In the genomic region with DNA sequence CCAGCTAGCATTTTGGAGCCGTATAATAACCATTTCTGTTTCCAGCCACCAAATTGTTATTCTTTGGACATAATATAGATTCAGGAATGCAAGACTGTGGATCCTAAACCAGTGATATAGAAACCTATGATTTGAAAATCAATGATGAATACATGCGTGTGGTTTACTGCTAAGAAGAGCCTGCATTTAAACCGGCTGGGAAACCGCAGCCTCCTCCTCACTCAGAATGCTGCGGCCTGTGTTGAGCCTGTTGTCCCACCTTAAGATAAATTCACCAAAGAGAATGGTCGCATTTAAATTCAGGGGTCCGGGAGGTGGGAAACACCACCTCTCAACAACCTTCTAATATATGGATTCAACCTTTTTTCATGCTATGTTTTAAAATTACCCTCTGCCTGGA, we compare ENCODE assay signal across 13 cellular contexts.
DNase-seq lines count a peak whose midpoint lies in the region; ATAC-seq, FAIRE-seq and TF ChIP-seq lines count a peak whose summit lies in the region.
"Had no signal": no experiment of that assay in that cellular context is flagged by ENCODE, and none has a peak within 500 bp of the region (broad histone marks: within the 10 kb centered on the region; RNA-seq: fewer than 3 reads in every experiment).

No MANE protein-coding gene starts in this region.

- TF ChIP-seq EP300 in GM12878 (IDR thresholded peaks at IDR 0.05; ENCODE audit: borderline replicate concordance in 1 of 2, control insufficient read depth in 1 of 2, low read depth in 2 of 2, low read length in 2 of 2) (peak in 1 of 2 experiments; percentile 30; a peak in 1 of 4 replicates), tibial nerve (IDR thresholded peaks at IDR 0.05) (no peak)

- H3K79me2 ChIP-seq in GM12878 (ENCODE audit: control insufficient read depth, insufficient read depth, low read length), result peaks cover 56% of the 10 kb centered on the region

- H3K9me3 ChIP-seq in heart left ventricle (no peaks in the 10 kb centered on the region), GM12878 (replicated peaks; ENCODE audit: control insufficient read depth, insufficient read depth, low read length) (peaks cover 3% of the 10 kb centered on the region; the same call in 1 of the 3 replicates), tibial nerve (no peaks in the 10 kb centered on the region), thyroid gland (no peaks in the 10 kb centered on the region), left lung (no peaks in the 10 kb centered on the region)
- H3K9me3 ChIP-seq: colonic mucosa had no signal

- no peak for TF ChIP-seq RAD21 in GM12878 (IDR thresholded peaks at IDR 0.05; ENCODE audit: insufficient read depth, low read depth, low read length)

- peak overlapping the region; percentile 20 to 80 (median 69) for H3K27ac ChIP-seq in heart left ventricle
- H3K27ac ChIP-seq in GM12878 (ENCODE audit: control insufficient read depth, insufficient read depth), result peak overlapping the region; percentile 100
- H3K27ac ChIP-seq in tibial nerve, result peak overlapping the region in 3 of 4 donors; percentile 23 to 61 (median 28)
- H3K27ac ChIP-seq in thyroid gland, result peak overlapping the region in 1 of 3 donors; percentile 69
- H3K27ac ChIP-seq in left lung, result peak overlapping the region in 1 of 2 donors; percentile 8
- H3K27ac ChIP-seq: colonic mucosa had no signal

- intact Hi-C loops in heart left ventricle (cut with DNase I), result loop anchor here (2.0 to 10.0 kb wide), 9 partner anchors 50 to 1532 kb away; partner anchors contain the start of gene MEF2C (in 6 of the 10)
- intact Hi-C loops in Right ventricle myocardium inferior (cut with DNase I), result loop anchor here (5.0 kb wide), 2 partner anchors 52 to 97 kb away; no protein-coding TSS in a partner anchor
- intact Hi-C loops in GM12878 (cut with micrococcal nuclease; ENCODE audit: unreplicated experiment), result loop anchor here (2.0 to 5.0 kb wide), 3 partner anchors 50 to 702 kb away; no protein-coding TSS in a partner anchor
- intact Hi-C loops in thyroid gland (cut with DNase I), result loop anchor here (10.0 kb wide), 1 partner anchor 150 kb away; the partner anchor contains the start of gene MEF2C
- intact Hi-C loops in left lung (cut with DNase I), result loop anchor here in 1 of 2 donors (10.0 kb wide), 1 partner anchor 150 kb away; the partner anchor contains the start of gene MEF2C

- H3K36me3 ChIP-seq in heart left ventricle (peaks cover 0 to 36% (median 17%) of the 10 kb centered on the region in 9 donors), GM12878 (ENCODE audit: control insufficient read depth in 2 of 2, insufficient read depth in 2 of 2, low read length in 1 of 2) (peaks cover 0 to 32% of the 10 kb centered on the region in 2 experiments; a peak in 3 of 4 replicates), tibial nerve (no peaks in the 10 kb centered on the region), thyroid gland (no peaks in the 10 kb centered on the region), left lung (no peaks in the 10 kb centered on the region)
- H3K36me3 ChIP-seq: colonic mucosa had no signal

- no TSS peak for BruUV-seq in GM12878 (replicated peaks; lab: Mats Ljungman, UMichigan)

- FAIRE-seq in GM12878 (lab: Jason Lieb, UNC), result no peak

- peak overlapping the region; percentile 75 for H3K4me2 ChIP-seq in GM12878 (ENCODE audit: control insufficient read depth, insufficient read depth)

- H4K20me1 ChIP-seq in GM12878 (ENCODE audit: control insufficient read depth, insufficient read depth), result no peaks in the 10 kb centered on the region

- in situ Hi-C loops in KBM-7 (cut with MboI; ENCODE audit: low pct_unique_long_range_greater_than_20kb, low sequenced_read_pairs), result no loop called here
- in situ Hi-C loops in GM12878 (cut with MboI), result loop anchor here (5.0 to 10.0 kb wide), 6 partner anchors 90 to 1280 kb away; no protein-coding TSS in a partner anchor

- TF ChIP-seq CTCF in heart left ventricle (IDR thresholded peaks at IDR 0.05) (no peak), GM12878 (IDR thresholded peaks at IDR 0.05 in 2 of 3, conservative IDR thresholded peaks at IDR 0.05 in 1 of 3; ENCODE audit: control insufficient read depth in 2 of 3, extremely low read depth in 1 of 3, insufficient read depth in 1 of 3, low read depth in 3 of 3, low read length in 3 of 3) (no peak), tibial nerve (IDR thresholded peaks at IDR 0.05) (no peak), thyroid gland (IDR thresholded peaks at IDR 0.05) (no peak), left lung (IDR thresholded peaks at IDR 0.05) (no peak)

- POLR2A ChIA-PET in GM12878 (lab: Charles Lee), result interaction anchor here (0.6 to 2.9 kb wide), 6 partner anchors 12 to 225 kb away, joined by 3 to 17 read pairs (median 6); no protein-coding TSS in a partner anchor

- H3K9ac ChIP-seq in GM12878 (ENCODE audit: control insufficient read depth, insufficient read depth, low read length), result peak overlapping the region; percentile 70

- no peak for ATAC-seq in heart left ventricle
- no peak for ATAC-seq in Right ventricle myocardium inferior
- peak; percentile 41 for ATAC-seq in GM12878
- no peak for ATAC-seq in left lung

- H3K4me3 ChIP-seq in heart left ventricle, result peak overlapping the region in 6 of 12 donors; percentile 2 to 25 (median 17)
- H3K4me3 ChIP-seq in GM12878, result 0 out of 2 replicates have a peak overlapping the region, but pooled peaks have one; percentile 2
- no peak overlapping the region for H3K4me3 ChIP-seq in tibial nerve
- H3K4me3 ChIP-seq in thyroid gland (replicated peaks in 1 of 3), result no peak overlapping the region
- no peak overlapping the region for H3K4me3 ChIP-seq in left lung
- H3K4me3 ChIP-seq: colonic mucosa had no signal

- TF ChIP-seq POLR2A in heart left ventricle (IDR thresholded peaks at IDR 0.05) (no peak), GM12878 (IDR thresholded peaks at IDR 0.05; ENCODE audit: low read depth, low read length) (no peak), tibial nerve (IDR thresholded peaks at IDR 0.05) (no peak), thyroid gland (IDR thresholded peaks at IDR 0.05) (no peak)

- H2AFZ ChIP-seq in GM12878 (ENCODE audit: control insufficient read depth, low read depth, low read length), result 0 out of 2 replicates have a peak overlapping the region, but pooled peaks have one; percentile 3

- RAD21 ChIA-PET in GM12878 (lab: Charles Lee; ENCODE audit: unreplicated experiment), result interaction anchor here (0.9 to 24.9 kb wide), 17 partner anchors 9 to 704 kb away, joined by 3 to 594 read pairs (median 6); partner anchors contain the start of gene MEF2C

- DNase-seq in heart left ventricle (no peak), Right ventricle myocardium inferior (ENCODE audit: missing footprints) (no peak), KBM-7 (peak; percentile 71), GM12878 (ENCODE audit: low read depth, low spot score) (peak; percentile 50), tibial nerve (ENCODE audit: low spot score in 2 of 2) (no peak), LoVo (ENCODE audit: low spot score) (no peak), thyroid gland (no peak), left lung (no peak)
- DNase-seq: activated naive CD4-positive, alpha-beta T cell treated with anti-CD3 and anti-CD28 coated beads, Interleukin-2, amount 10 ng/mL, durations not matched to agents 7 days and 5 days; colonic mucosa; DMS53; NCI-H1436; T-helper 17 cell had no signal

- SMC1A ChIA-PET in GM12878 (lab: Charles Lee; ENCODE audit: uncharacterized antibody, unreplicated experiment), result interaction anchor here (0.8 to 22.4 kb wide), 12 partner anchors 11 to 619 kb away, joined by 3 to 591 read pairs (median 5); no protein-coding TSS in a partner anchor

- CTCF ChIA-PET in GM12878 (lab: Yijun Ruan, JAX), result interaction anchor here (0.7 to 1.7 kb wide), 6 partner anchors 9 to 90 kb away, joined by 3 to 12 read pairs (median 4); no protein-coding TSS in a partner anchor

- H3K4me1 ChIP-seq in heart left ventricle (peaks cover 0 to 57% (median 31%) of the 10 kb centered on the region in 12 donors), GM12878 (ENCODE audit: control insufficient read depth, insufficient read depth, low read length) (peaks cover 71% of the 10 kb centered on the region), tibial nerve (peaks cover 0 to 10% (median 7%) of the 10 kb centered on the region in 4 donors), thyroid gland (peaks cover 0 to 12% of the 10 kb centered on the region in 2 donors), left lung (peaks cover 0 to 29% of the 10 kb centered on the region in 2 donors)
- H3K4me1 ChIP-seq: colonic mucosa had no signal

- WGBS in heart left ventricle, 4 donors, result 51 to 72% (median 65%) methylated on average over 7 of the region's 7 CpGs
- WGBS in GM12878 (ENCODE audit: insufficient coverage, insufficient replicate concordance, low lambda C conversion rate, missing lambda C conversion rate), result 1% methylated on average over 7 of the region's 7 CpGs
- WGBS in tibial nerve, 2 donors, result 81 to 82% methylated on average over 7 of the region's 7 CpGs
- 85 to 86% methylated on average over 7 of the region's 7 CpGs for WGBS in thyroid gland, 2 donors

- H3K27me3 ChIP-seq in heart left ventricle (no peaks in the 10 kb centered on the region), GM12878 (replicated peaks in 1 of 2; ENCODE audit: control insufficient read depth in 2 of 2, insufficient read depth in 2 of 2, low read length in 1 of 2) (no peaks in the 10 kb centered on the region), tibial nerve (no peaks in the 10 kb centered on the region), thyroid gland (no peaks in the 10 kb centered on the region), left lung (no peaks in the 10 kb centered on the region)
- H3K27me3 ChIP-seq: colonic mucosa had no signal

TF ChIP-seq in GM12878, 131 proteins besides CTCF, POLR2A, EP300 and RAD21 (continues in another document):
- no peak; the same call in 1 of the 2 replicates for TF ChIP-seq CHD4 (IDR thresholded peaks at IDR 0.05)
- no peak for TF ChIP-seq SRF (IDR thresholded peaks at IDR 0.05; ENCODE audit: low read depth in 2 of 2, low read length in 2 of 2)
- no peak for TF ChIP-seq SMAD1 (IDR thresholded peaks at IDR 0.05; ENCODE audit: low read depth, partially characterized antibody)
- TF ChIP-seq PML (IDR thresholded peaks at IDR 0.05; ENCODE audit: low read length), result no peak; the same call in 1 of the 2 replicates
- no peak for TF ChIP-seq SMAD5 (IDR thresholded peaks at IDR 0.05; ENCODE audit: low read depth)
- peak; percentile 50; the same call in 1 of the 2 replicates for TF ChIP-seq MTA2 (IDR thresholded peaks at IDR 0.05; ENCODE audit: low read depth)

Comparison
In these comparisons a context has a peak if more than half of its experiments do, and no peak if none do; other contexts are left out.
1. DNase-seq: peak in KBM-7 (single experiment) and GM12878 (single experiment); none in heart left ventricle (0 of 5), Right ventricle myocardium inferior (single experiment), tibial nerve (0 of 2), LoVo (single experiment), thyroid gland (0 of 2) and left lung (0 of 2).